Comparison of ENCODE assay signal across 23 cellular contexts in the genomic region with DNA sequence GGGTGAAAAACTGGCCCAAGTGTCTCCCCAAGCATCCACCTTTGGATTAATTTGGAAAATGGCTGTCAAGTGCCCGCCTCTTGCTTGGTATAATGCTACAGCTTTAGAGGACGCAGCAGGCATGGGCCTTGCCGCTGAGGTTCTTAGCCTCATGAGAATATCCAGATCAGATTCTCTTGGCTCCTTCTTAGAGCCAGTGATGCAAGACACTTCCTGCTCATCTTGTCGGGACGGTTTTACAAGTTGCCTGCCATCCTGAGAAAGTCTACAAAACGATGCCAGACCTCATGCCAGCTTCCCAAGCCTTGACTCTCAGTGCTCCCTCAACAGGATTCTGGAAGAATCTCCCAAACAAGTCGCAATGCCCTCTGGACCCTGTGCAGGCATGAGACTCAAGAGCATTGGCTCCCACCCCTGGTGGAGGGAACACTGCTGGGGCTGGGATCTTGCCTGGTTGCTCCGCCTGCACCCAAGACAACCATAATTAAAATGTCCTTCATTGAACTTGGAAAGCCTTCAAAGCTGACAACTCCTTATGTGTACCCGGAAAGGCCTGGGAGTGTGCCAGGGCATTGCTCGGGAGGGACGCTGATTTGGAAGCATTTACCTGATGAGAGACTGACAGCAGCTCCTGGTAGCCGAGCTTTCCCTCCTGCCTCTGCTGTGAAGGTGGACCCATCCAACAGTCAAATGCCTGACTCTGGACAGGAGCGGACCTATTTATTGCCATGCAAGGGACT. TPM values are rescaled to one million over a fixed set of nuclear protein-coding genes. Genes with fewer than 3 reads are reported as not detected.
A peak's percentile ranks its signal among the peaks of the same experiment; 100 is the strongest.
DNase-seq lines count a peak whose midpoint lies in the region; ATAC-seq and TF ChIP-seq lines count a peak whose summit lies in the region.
"Had no signal": no experiment of that assay in that cellular context is flagged by ENCODE, and none has a peak within 500 bp of the region (broad histone marks: within the 10 kb centered on the region; RNA-seq: fewer than 3 reads in every experiment).

No MANE protein-coding gene starts in this region.

- TF ChIP-seq POLR2A in heart left ventricle (IDR thresholded peaks at IDR 0.05): no peak

- POLR2A ChIA-PET in CD4-positive, alpha-beta T cell (lab: Charles Lee): no interaction called here

- CTCF ChIA-PET in CD4-positive, alpha-beta T cell (lab: Charles Lee): no interaction called here

- no peak overlapping the region for H3K27ac Mint-ChIP-seq in CD4-positive, alpha-beta T cell
- H3K27ac Mint-ChIP-seq: activated B cell treated with CpG ODN at 0.5 μM for 24 hours; activated naive CD8-positive, alpha-beta T cell treated with anti-CD3 and anti-CD28 coated beads for 36 hours; activated T-helper 2 cell treated with anti-CD3 and anti-CD28 coated beads, Interferon-gamma antibody, Interleukin-2, Interleukin-4, amounts not matched to agents 10 μg/mL and 5 μg/mL and 100 μg/mL, durations not matched to agents 14 hours and 24 hours and 36 hours; GM23338 had no signal

- no peaks in the 10 kb centered on the region for H3K36me3 Mint-ChIP-seq in CD4-positive, alpha-beta T cell (ENCODE audit: low read depth)
- H3K36me3 Mint-ChIP-seq: activated naive CD8-positive, alpha-beta T cell treated with anti-CD3 and anti-CD28 coated beads for 36 hours had no signal

- H3K9me3 ChIP-seq in BLaER1 (peaks cover 12% of the 10 kb centered on the region), heart left ventricle (peaks cover 0 to 3% (median 0%) of the 10 kb centered on the region in 12 donors), psoas muscle (no peaks in the 10 kb centered on the region)
- no peaks in the 10 kb centered on the region for H3K9me3 ChIP-seq in CD4-positive, alpha-beta T cell (ENCODE audit: control insufficient read depth, low read length)

- no peak overlapping the region for H3K4me3 ChIP-seq in BLaER1
- H3K4me3 ChIP-seq in heart left ventricle: no peak overlapping the region
- no peak overlapping the region for H3K4me3 ChIP-seq in psoas muscle
- H3K4me3 ChIP-seq: coronary artery, GM23338 had no signal

- peaks cover 66% of the 10 kb centered on the region for H3K4me1 ChIP-seq in BLaER1
- H3K4me1 ChIP-seq in heart left ventricle: peaks cover 0 to 7% (median 0%) of the 10 kb centered on the region in 12 donors
- peaks cover 46% of the 10 kb centered on the region for H3K4me1 ChIP-seq in psoas muscle

- no peak overlapping the region; the same call in 1 of the 2 replicates for H3K9ac ChIP-seq in BLaER1

- no peaks in the 10 kb centered on the region for H3K36me3 ChIP-seq in BLaER1
- no peaks in the 10 kb centered on the region for H3K36me3 ChIP-seq in heart left ventricle
- H3K36me3 ChIP-seq in psoas muscle (ENCODE audit: insufficient read depth in 1 of 2, low read depth in 1 of 2): peaks cover 0 to 36% of the 10 kb centered on the region in 2 donors

- H3K9me3 Mint-ChIP-seq in CD4-positive, alpha-beta T cell: peaks cover 2% of the 10 kb centered on the region
- H3K9me3 Mint-ChIP-seq: activated B cell treated with CpG ODN at 0.5 μM for 24 hours; activated naive CD8-positive, alpha-beta T cell treated with anti-CD3 and anti-CD28 coated beads for 36 hours; activated T-helper 2 cell treated with anti-CD3 and anti-CD28 coated beads, Interferon-gamma antibody, Interleukin-2, Interleukin-4, amounts not matched to agents 10 μg/mL and 5 μg/mL and 100 μg/mL, durations not matched to agents 14 hours and 24 hours and 36 hours; GM23338 had no signal

- no peak overlapping the region for H3K4me3 Mint-ChIP-seq in CD4-positive, alpha-beta T cell
- H3K4me3 Mint-ChIP-seq: activated B cell treated with CpG ODN at 0.5 μM for 24 hours; activated naive CD8-positive, alpha-beta T cell treated with anti-CD3 and anti-CD28 coated beads for 36 hours; CD4-positive, CD25-positive, alpha-beta regulatory T cell; GM23338 had no signal

- H3K27me3 ChIP-seq in BLaER1: no peaks in the 10 kb centered on the region
- no peaks in the 10 kb centered on the region for H3K27me3 ChIP-seq in heart left ventricle
- H3K27me3 ChIP-seq in psoas muscle (ENCODE audit: insufficient read depth in 3 of 3, low read length in 2 of 3): peaks cover 0 to 3% (median 0%) of the 10 kb centered on the region in 3 donors
- no peaks in the 10 kb centered on the region for H3K27me3 ChIP-seq in CD4-positive, alpha-beta T cell (ENCODE audit: control insufficient read depth, insufficient read depth, low read length)

- intact Hi-C loops in heart left ventricle (cut with DNase I): loop anchor here in 1 of 10 donors (10.0 kb wide), 1 partner anchor 62 kb away; no protein-coding TSS in a partner anchor
- intact Hi-C loops in psoas muscle (cut with DNase I): no loop called here
- intact Hi-C loops in CD4-positive, alpha-beta T cell (cut with DNase I, micrococcal nuclease): no loop called here

- peak overlapping the region; percentile 93 for H3K4me2 ChIP-seq in BLaER1
- H3K4me2 ChIP-seq: GM23338 had no signal

- no peaks in the 10 kb centered on the region for H3K4me1 Mint-ChIP-seq in CD4-positive, alpha-beta T cell (ENCODE audit: low read depth)
- H3K4me1 Mint-ChIP-seq: activated naive CD8-positive, alpha-beta T cell treated with anti-CD3 and anti-CD28 coated beads for 36 hours; CD4-positive, CD25-positive, alpha-beta regulatory T cell; GM23338 had no signal

- peak overlapping the region; percentile 72 for H3K27ac ChIP-seq in BLaER1
- peak overlapping the region; percentile 100 for H3K27ac ChIP-seq in VCaP
- H3K27ac ChIP-seq in heart left ventricle: no peak overlapping the region
- peak overlapping the region; percentile 78 for H3K27ac ChIP-seq in psoas muscle
- no peak overlapping the region for H3K27ac ChIP-seq in CD4-positive, alpha-beta T cell (ENCODE audit: low read depth, low read length)
- H3K27ac ChIP-seq: coronary artery had no signal

- 60 to 74% (median 69%) methylated on average over 10 to 13 of the region's 13 CpGs for WGBS in heart left ventricle, 4 donors
- 29 to 42% (median 33%) methylated on average over 13 of the region's 13 CpGs for WGBS in psoas muscle, 3 donors

- TF ChIP-seq CTCF in VCaP (conservative IDR thresholded peaks at IDR 0.05): peak; percentile 19; the same call in 1 of the 2 replicates
- TF ChIP-seq CTCF in heart left ventricle (IDR thresholded peaks at IDR 0.05): no peak
- no peak for TF ChIP-seq CTCF in psoas muscle (IDR thresholded peaks at IDR 0.05)
- TF ChIP-seq CTCF in CD4-positive, alpha-beta T cell (IDR thresholded peaks at IDR 0.05): no peak

- peaks cover 19% of the 10 kb centered on the region for H3K27me3 Mint-ChIP-seq in CD4-positive, alpha-beta T cell
- H3K27me3 Mint-ChIP-seq: activated naive CD8-positive, alpha-beta T cell treated with anti-CD3 and anti-CD28 coated beads for 36 hours; CD4-positive, CD25-positive, alpha-beta regulatory T cell had no signal

- ATAC-seq in heart left ventricle (peak; percentile 19 to 69 (median 50)), psoas muscle (peak; percentile 29 to 65 (median 50)), HG03097 (IDR thresholded peaks at IDR 0.05; ENCODE audit: low FRiP score, unreplicated experiment) (no peak)
- ATAC-seq in CD4-positive, alpha-beta T cell (ENCODE audit: poor library complexity): no peak
- ATAC-seq: GM23338, SK-N-SH treated with all-trans-retinoic acid at 6 μM for 48 hours had no signal

- no peaks in the 10 kb centered on the region for H4K20me1 ChIP-seq in BLaER1

- peak in 3 of 5 donors; percentile 41 to 63 (median 63) for DNase-seq in heart left ventricle
- peak; percentile 52 to 71 for DNase-seq in psoas muscle
- DNase-seq in CD4-positive, alpha-beta T cell: no peak
- DNase-seq in A172 (ENCODE audit: low spot score): no peak
- no peak for DNase-seq in globus pallidus (ENCODE audit: low spot score)
- DNase-seq: activated B cell treated with CpG ODN at 0.5 μM for 24 hours; activated CD4-positive, alpha-beta T cell treated with anti-CD3 and anti-CD28 coated beads, Interleukin-2, amount 50 U/mL, for 48 hours; activated CD8-positive, alpha-beta memory T cell treated with anti-CD3 and anti-CD28 coated beads, Interleukin-2, amount 50 U/mL, for 48 hours; activated naive CD8-positive, alpha-beta T cell treated with anti-CD3 and anti-CD28 coated beads for 36 hours; CD4-positive, CD25-positive, alpha-beta regulatory T cell; DMS 273 treated with DMSO at 0.1 percent for 48 hours; Karpas-422; NCI-H1092; NCI-H2029 had no signal

RNA-seq across cellular contexts. Expression of a gene that starts 25.8 kb away (rescaled TPM):
- total RNA-seq in heart left ventricle (under 1 TPM in 1 of 9 donors, not detected in 8; 0.56 TPM), psoas muscle (1 to 10 TPM in 1 of 4 donors, not detected in 3; 2.0 TPM)
- polyA plus RNA-seq in heart left ventricle (1 to 10 TPM in 1 of 2 donors, not detected in 1; 1.6 TPM), psoas muscle (under 1 TPM in 2 of 3 donors, not detected in 1; 0.25 to 0.26 TPM)
- not detected for total RNA-seq in CD4-positive, alpha-beta T cell
- not detected in 2 replicates for total RNA-seq in A172 (2014; rRNA removed; shearing (Covaris generic))
- total RNA-seq: activated B cell treated with CpG ODN at 0.5 μM for 24 hours; activated naive CD8-positive, alpha-beta T cell treated with anti-CD3 and anti-CD28 coated beads for 36 hours; activated T-helper 2 cell treated with anti-CD3 and anti-CD28 coated beads, Interferon-gamma antibody, Interleukin-2, Interleukin-4, amounts not matched to agents 10 μg/mL and 5 μg/mL and 100 μg/mL, durations not matched to agents 14 hours and 24 hours and 36 hours; CD4-positive, CD25-positive, alpha-beta regulatory T cell; GM23338; RPMI7951; T-helper 2 cell treated with Interferon-gamma antibody and Interleukin-4, amounts not matched to agents 100 ng/mL and 5 ng/mL, for 36 hours had no signal
- polyA plus RNA-seq: CD4-positive, CD25-positive, alpha-beta regulatory T cell had no signal

Comparison
In these comparisons a context has a peak if more than half of its experiments do, and no peak if none do; other contexts are left out.
1. H3K27ac ChIP-seq: peak in BLaER1 (single experiment), VCaP (single experiment) and psoas muscle (single experiment); none in heart left ventricle (0 of 12) and CD4-positive, alpha-beta T cell (single experiment).
2. ATAC-seq: peak in heart left ventricle (4 of 4) and psoas muscle (4 of 4); none in CD4-positive, alpha-beta T cell (single experiment) and HG03097 (single experiment).
3. DNase-seq: peak in heart left ventricle (3 of 5) and psoas muscle (2 of 2); none in CD4-positive, alpha-beta T cell (0 of 10), A172 (single experiment) and globus pallidus (single experiment).